Comparison of ENCODE assay signal across 18 cellular contexts in the genomic region with DNA sequence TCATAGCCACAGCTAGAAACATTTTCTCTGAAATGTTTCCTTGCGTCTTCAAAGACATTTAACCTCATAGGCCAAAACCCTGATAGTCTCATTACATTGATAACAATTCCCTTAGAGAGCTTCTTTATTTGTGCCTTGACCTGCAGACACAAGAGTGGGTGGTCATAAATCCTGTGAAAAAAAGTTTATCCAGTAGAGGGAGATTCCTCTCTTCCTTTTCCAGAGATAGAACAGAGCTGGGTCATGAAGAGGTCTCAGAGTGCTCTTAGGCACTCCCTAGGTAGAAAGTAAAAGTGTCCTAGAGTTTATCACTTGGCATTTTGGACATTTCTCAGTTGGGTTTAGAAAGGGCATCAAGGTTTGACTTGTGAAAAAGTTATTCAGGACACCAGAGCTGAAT.
"Had no signal": no experiment of that assay in that cellular context is flagged by ENCODE, and none has a peak within 500 bp of the region (broad histone marks: within the 10 kb centered on the region; RNA-seq: fewer than 3 reads in every experiment).

No MANE protein-coding gene starts in this region.

- H3K27ac Mint-ChIP-seq: activated CD8-positive, alpha-beta T cell treated with anti-CD3 and anti-CD28 coated beads for 36 hours; activated naive CD8-positive, alpha-beta T cell treated with anti-CD3 and anti-CD28 coated beads for 36 hours; activated T-cell treated with anti-CD3 and anti-CD28 coated beads, Interleukin-2, amount 50 U/mL, for 72 hours had no signal

- H3K36me3 Mint-ChIP-seq: activated naive CD8-positive, alpha-beta T cell treated with anti-CD3 and anti-CD28 coated beads for 36 hours had no signal

- H3K36me3 ChIP-seq: neutrophil, right atrium auricular region, stomach, thoracic aorta had no signal

- H3K9me3 ChIP-seq: neutrophil had no signal

- H3K4me1 ChIP-seq: right atrium auricular region, stomach had no signal

- ATAC-seq: activated CD8-positive, alpha-beta T cell treated with anti-CD3 and anti-CD28 coated beads for 36 hours; activated T-cell treated with anti-CD3 and anti-CD28 coated beads, Interleukin-2, amount 50 U/mL, for 72 hours; left ventricle myocardium superior had no signal

- H3K4me3 ChIP-seq: right atrium auricular region, skin epidermis, stomach, thoracic aorta had no signal

- H3K27me3 ChIP-seq: neutrophil, right atrium auricular region, stomach had no signal

- H3K4me1 Mint-ChIP-seq: activated naive CD8-positive, alpha-beta T cell treated with anti-CD3 and anti-CD28 coated beads for 36 hours had no signal

- H3K4me3 Mint-ChIP-seq: activated CD8-positive, alpha-beta T cell treated with anti-CD3 and anti-CD28 coated beads for 36 hours; activated naive CD8-positive, alpha-beta T cell treated with anti-CD3 and anti-CD28 coated beads for 36 hours; activated T-cell treated with anti-CD3 and anti-CD28 coated beads, Interleukin-2, amount 50 U/mL, for 72 hours had no signal

- H3K27me3 Mint-ChIP-seq: activated CD8-positive, alpha-beta T cell treated with anti-CD3 and anti-CD28 coated beads for 36 hours; activated naive CD8-positive, alpha-beta T cell treated with anti-CD3 and anti-CD28 coated beads for 36 hours had no signal

- H3K27ac ChIP-seq: neutrophil, right atrium auricular region, skin epidermis, stomach, thoracic aorta, VCaP had no signal

- DNase-seq: activated CD4-positive, alpha-beta T cell treated with anti-CD3 and anti-CD28 coated beads for 4 hours; activated CD8-positive, alpha-beta memory T cell treated with anti-CD3 and anti-CD28 coated beads, Interleukin-2, amount 50 U/mL, for 4 hours; activated CD8-positive, alpha-beta T cell treated with anti-CD3 and anti-CD28 coated beads for 36 hours; activated gamma-delta T cell treated with Interleukin-2 at 50 U/mL for 16 hours; activated naive CD8-positive, alpha-beta T cell treated with anti-CD3 and anti-CD28 coated beads for 36 hours; activated T-cell treated with anti-CD3 and anti-CD28 coated beads, Interleukin-2, amount 50 U/mL, for 72 hours; anterior cingulate cortex; cerebellar nuclear complex; dermis blood vessel endothelial cell; kidney; left ventricle myocardium superior; posterior cingulate gyrus; stomach had no signal
